ENCODE assay signal across 8 cellular contexts in genomic region chr11:6315811-6316425, GRCh38. TPM values are rescaled to one million over a fixed set of nuclear protein-coding genes. Genes with fewer than 3 reads are reported as not detected.
A peak's percentile ranks its signal among the peaks of the same experiment; 100 is the strongest.
DNase-seq lines count a peak whose midpoint lies in the region; ATAC-seq lines count a peak whose summit lies in the region.

No MANE protein-coding gene starts in this region.

- no peak overlapping the region for H3K27ac Mint-ChIP-seq in activated naive CD4-positive, alpha-beta T cell treated with anti-CD3 and anti-CD28 coated beads for 36 hours

- no peak overlapping the region for H3K4me3 Mint-ChIP-seq in activated naive CD4-positive, alpha-beta T cell treated with anti-CD3 and anti-CD28 coated beads for 36 hours

- intact Hi-C loops in activated naive CD4-positive, alpha-beta T cell treated with anti-CD3 and anti-CD28 coated beads for 36 hours (cut with micrococcal nuclease): loop anchor here (1.0 to 2.0 kb wide), 3 partner anchors 17 to 294 kb away; no protein-coding TSS in a partner anchor
- intact Hi-C loops in left cardiac atrium (cut with DNase I): loop anchor here in 1 of 2 donors (5.0 kb wide), 3 partner anchors 36 to 294 kb away; no protein-coding TSS in a partner anchor

- H3K4me1 Mint-ChIP-seq in activated naive CD4-positive, alpha-beta T cell treated with anti-CD3 and anti-CD28 coated beads for 36 hours (ENCODE audit: low read depth): peaks cover 9% of the 10 kb centered on the region

- DNase-seq in DMS53 treated with DMSO at 0.1 percent for 48 hours (lab: John Stamatoyannopoulos, UW; ENCODE audit: unreplicated experiment) (peak; percentile 74), NCI-H748 treated with DMSO at 0.1 percent for 48 hours (lab: John Stamatoyannopoulos, UW) (peak; percentile 35), left cardiac atrium (peak; percentile 66), retina (peak; percentile 71)
- DNase-seq in activated naive CD4-positive, alpha-beta T cell treated with anti-CD3 and anti-CD28 coated beads for 36 hours: peak; percentile 46
- DNase-seq in effector CD4-positive, alpha-beta T cell: no peak

- H3K9me3 Mint-ChIP-seq in activated naive CD4-positive, alpha-beta T cell treated with anti-CD3 and anti-CD28 coated beads for 36 hours: no peaks in the 10 kb centered on the region

- H3K27me3 Mint-ChIP-seq in activated naive CD4-positive, alpha-beta T cell treated with anti-CD3 and anti-CD28 coated beads for 36 hours (ENCODE audit: low read depth): peaks cover 44% of the 10 kb centered on the region

- ATAC-seq in GM19328 (IDR thresholded peaks at IDR 0.05; ENCODE audit: unreplicated experiment): peak; percentile 58
- ATAC-seq in HG03196 (IDR thresholded peaks at IDR 0.05; ENCODE audit: unreplicated experiment): peak; percentile 75
- ATAC-seq in left cardiac atrium: peak in 1 of 2 donors; percentile 4

- no peaks in the 10 kb centered on the region for H3K36me3 Mint-ChIP-seq in activated naive CD4-positive, alpha-beta T cell treated with anti-CD3 and anti-CD28 coated beads for 36 hours (ENCODE audit: low read depth)

- CTCF ChIA-PET in activated naive CD4-positive, alpha-beta T cell treated with anti-CD3 and anti-CD28 coated beads for 36 hours (lab: Charles Lee): interaction anchor here (0.7 to 9.6 kb wide), 16 partner anchors 10 to 293 kb away, joined by 3 to 67 read pairs (median 4); partner anchors contain the start of gene C11orf42

RNA-seq across cellular contexts. Expression of gene CAVIN3, which starts 4.4 kb away (rescaled TPM):
- 1 to 10 TPM; 1.1 to 1.5 TPM for total RNA-seq in activated naive CD4-positive, alpha-beta T cell treated with anti-CD3 and anti-CD28 coated beads for 36 hours
- total RNA-seq in left cardiac atrium: 10 to 100 TPM; 42.0 to 51.5 TPM

RNA-seq across cellular contexts. Expression of gene CCKBR, which starts 56.3 kb away (rescaled TPM):
- total RNA-seq in activated naive CD4-positive, alpha-beta T cell treated with anti-CD3 and anti-CD28 coated beads for 36 hours: not detected
- not detected for total RNA-seq in left cardiac atrium

Comparison
In these comparisons a context has a peak if more than half of its experiments do, and no peak if none do; other contexts are left out.
1. RNA of gene CAVIN3, which starts 4.4 kb away (total RNA-seq): 42.0 to 51.5 TPM in left cardiac atrium; 1.1 to 1.5 TPM in activated naive CD4-positive, alpha-beta T cell treated with anti-CD3 and anti-CD28 coated beads for 36 hours; every median in the first group is over 10 times any median in the second.